Comparison of ENCODE assay signal across 8 cellular contexts in genomic region chr5:73902327-73903051, GRCh38.
DNase-seq lines count a peak whose midpoint lies in the region; ATAC-seq, FAIRE-seq and TF ChIP-seq lines count a peak whose summit lies in the region.

No MANE protein-coding gene starts in this region.

- H3K9me3 Mint-ChIP-seq in stimulated activated naive CD8-positive, alpha-beta T cell treated with anti-CD3 and anti-CD28 coated beads, Interleukin-15, amount 100 ng/mL, for 72 hours, result no peaks in the 10 kb centered on the region

- ATAC-seq in stimulated activated naive CD8-positive, alpha-beta T cell treated with anti-CD3 and anti-CD28 coated beads, Interleukin-15, amount 100 ng/mL, for 72 hours, result peak; percentile 53
- no peak for ATAC-seq in stimulated activated naive CD8-positive, alpha-beta T cell treated with anti-CD3 and anti-CD28 coated beads, Interleukin-15, Interleukin-2, amounts not matched to agents 100 U/mL and 50 U/mL, for 24 hours
- ATAC-seq in gastroesophageal sphincter (no peak), pancreas (peak; percentile 33 to 80 (median 72)), GM19023 (IDR thresholded peaks at IDR 0.05; ENCODE audit: unreplicated experiment) (no peak)

- peak; percentile 93 for FAIRE-seq in pancreas (lab: Jason Lieb, UNC)

- no peak overlapping the region for H3K4me3 ChIP-seq in gastroesophageal sphincter
- no peak overlapping the region for H3K4me3 ChIP-seq in pancreas

- H3K9me3 ChIP-seq in gastroesophageal sphincter, result no peaks in the 10 kb centered on the region
- H3K9me3 ChIP-seq in pancreas, result no peaks in the 10 kb centered on the region

- DNase-seq in stimulated activated naive CD8-positive, alpha-beta T cell treated with anti-CD3 and anti-CD28 coated beads, Interleukin-15, amount 100 ng/mL, for 72 hours, result peak; percentile 12 to 13
- no peak for DNase-seq in stimulated activated naive CD8-positive, alpha-beta T cell treated with anti-CD3 and anti-CD28 coated beads, Interleukin-15, Interleukin-2, amounts not matched to agents 100 U/mL and 50 U/mL, for 24 hours
- DNase-seq in NCI-H2029 (lab: John Stamatoyannopoulos, UW) (peak; percentile 37), pancreas (no peak)
- no peak for DNase-seq in activated CD4-positive, alpha-beta T cell treated with anti-CD3 and anti-CD28 coated beads for 48 hours

- intact Hi-C loops in pancreas (cut with DNase I), result loop anchor here in 1 of 3 donors (5.0 kb wide), 1 partner anchor 745 kb away; no protein-coding TSS in a partner anchor

- TF ChIP-seq EP300 in gastroesophageal sphincter (IDR thresholded peaks at IDR 0.05), result no peak

- H3K4me3 Mint-ChIP-seq in stimulated activated naive CD8-positive, alpha-beta T cell treated with anti-CD3 and anti-CD28 coated beads, Interleukin-15, amount 100 ng/mL, for 72 hours, result no peak overlapping the region

- 20 to 22% methylated on average over 9 to 10 of the region's 10 CpGs for WGBS in gastroesophageal sphincter (ENCODE audit: low coverage in 1 of 2), 2 donors
- WGBS in pancreas, 2 donors, result 41 to 42% methylated on average over 10 of the region's 10 CpGs

- H3K27me3 ChIP-seq in gastroesophageal sphincter (no peaks in the 10 kb centered on the region), pancreas (no peaks in the 10 kb centered on the region)

- H3K27ac ChIP-seq in VCaP (peak overlapping the region; percentile 29; the same call in 1 of the 2 replicates), gastroesophageal sphincter (no peak overlapping the region), pancreas (no peak overlapping the region)

- TF ChIP-seq CTCF in VCaP (conservative IDR thresholded peaks at IDR 0.05) (peak; percentile 69), gastroesophageal sphincter (IDR thresholded peaks at IDR 0.05) (peak; percentile 82 to 89 (median 85)), pancreas (IDR thresholded peaks at IDR 0.05) (peak; percentile 58 to 78 (median 74))

- TF ChIP-seq POLR2A in gastroesophageal sphincter (IDR thresholded peaks at IDR 0.05), result no peak

- H3K27ac Mint-ChIP-seq in stimulated activated naive CD8-positive, alpha-beta T cell treated with anti-CD3 and anti-CD28 coated beads, Interleukin-15, amount 100 ng/mL, for 72 hours, result no peak overlapping the region

- no peaks in the 10 kb centered on the region for H3K4me1 Mint-ChIP-seq in stimulated activated naive CD8-positive, alpha-beta T cell treated with anti-CD3 and anti-CD28 coated beads, Interleukin-15, amount 100 ng/mL, for 72 hours

- H3K36me3 ChIP-seq in gastroesophageal sphincter (peaks cover 0 to 11% of the 10 kb centered on the region in 2 donors), pancreas (peaks cover 0 to 21% (median 4%) of the 10 kb centered on the region in 3 donors)

- H3K27me3 Mint-ChIP-seq in stimulated activated naive CD8-positive, alpha-beta T cell treated with anti-CD3 and anti-CD28 coated beads, Interleukin-15, amount 100 ng/mL, for 72 hours, result peaks cover 20% of the 10 kb centered on the region

- H3K4me1 ChIP-seq in gastroesophageal sphincter, result no peaks in the 10 kb centered on the region
- peaks cover 7 to 19% (median 16%) of the 10 kb centered on the region in 3 donors for H3K4me1 ChIP-seq in pancreas

Comparison
In these comparisons a context has a peak if more than half of its experiments do, and no peak if none do; other contexts are left out.
1. ATAC-seq: peak in stimulated activated naive CD8-positive, alpha-beta T cell treated with anti-CD3 and anti-CD28 coated beads, Interleukin-15, amount 100 ng/mL, for 72 hours (single experiment) and pancreas (4 of 4); none in stimulated activated naive CD8-positive, alpha-beta T cell treated with anti-CD3 and anti-CD28 coated beads, Interleukin-15, Interleukin-2, amounts not matched to agents 100 U/mL and 50 U/mL, for 24 hours (single experiment), gastroesophageal sphincter (single experiment) and GM19023 (single experiment).
2. DNase-seq: peak in stimulated activated naive CD8-positive, alpha-beta T cell treated with anti-CD3 and anti-CD28 coated beads, Interleukin-15, amount 100 ng/mL, for 72 hours (2 of 2) and NCI-H2029 (single experiment); none in stimulated activated naive CD8-positive, alpha-beta T cell treated with anti-CD3 and anti-CD28 coated beads, Interleukin-15, Interleukin-2, amounts not matched to agents 100 U/mL and 50 U/mL, for 24 hours (single experiment), pancreas (0 of 6) and activated CD4-positive, alpha-beta T cell treated with anti-CD3 and anti-CD28 coated beads for 48 hours (single experiment).
3. Peak in every context shown above with its lines, with median percentiles within 50 percentile points of each other: CTCF ChIP-seq.